ENCODE assay signal across 17 cellular contexts in the genomic region with DNA sequence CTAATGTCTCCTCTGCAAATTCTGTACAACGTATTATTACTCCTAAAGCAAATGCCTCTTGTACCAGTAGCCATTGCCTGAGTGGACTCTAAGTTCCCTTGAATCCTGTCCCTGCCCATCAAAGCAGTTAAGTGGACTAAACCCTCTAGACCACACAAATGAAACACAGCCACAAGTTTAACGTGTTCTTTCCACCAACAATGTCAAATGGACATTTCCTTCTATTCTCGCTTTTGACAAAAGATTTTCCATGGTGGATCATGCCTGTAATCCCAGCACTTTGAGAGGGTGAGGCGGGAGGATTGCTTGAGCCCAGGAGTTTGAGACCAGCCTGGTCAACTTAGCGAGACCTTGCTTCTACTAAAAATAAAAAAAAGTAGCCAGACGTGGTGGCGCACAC. TPM values are rescaled to one million over a fixed set of nuclear protein-coding genes. Genes with fewer than 3 reads are reported as not detected.
A peak's percentile ranks its signal among the peaks of the same experiment; 100 is the strongest.
DNase-seq lines count a peak whose midpoint lies in the region; ATAC-seq and TF ChIP-seq lines count a peak whose summit lies in the region.
"Had no signal": no experiment of that assay in that cellular context is flagged by ENCODE, and none has a peak within 500 bp of the region (broad histone marks: within the 10 kb centered on the region; RNA-seq: fewer than 3 reads in every experiment).

No MANE protein-coding gene starts in this region.

- CTCF ChIA-PET in activated CD4-positive, alpha-beta memory T cell treated with anti-CD3 and anti-CD28 coated beads, Interleukin-2, amount 10 ng/mL, durations not matched to agents 7 days and 5 days (lab: Charles Lee) = interaction anchor here (1.5 to 3.2 kb wide), 4 partner anchors 14 to 84 kb away, joined by 4 to 16 read pairs (median 9); partner anchors contain the start of gene CCDC88C

- TF ChIP-seq CTCF in left ventricle myocardium inferior (IDR thresholded peaks at IDR 0.05; ENCODE audit: borderline replicate concordance) (no peak), left lung (IDR thresholded peaks at IDR 0.05) (no peak), upper lobe of right lung (IDR thresholded peaks at IDR 0.05) (no peak), omental fat pad (IDR thresholded peaks at IDR 0.05) (no peak)

- H3K36me3 ChIP-seq in left ventricle myocardium inferior = no peaks in the 10 kb centered on the region
- H3K36me3 ChIP-seq in left lung = no peaks in the 10 kb centered on the region
- H3K36me3 ChIP-seq in upper lobe of right lung = no peaks in the 10 kb centered on the region
- H3K36me3 ChIP-seq: brain microvascular endothelial cell, prostate gland had no signal

- no peak for ATAC-seq in Right ventricle myocardium superior (ENCODE audit: poor library complexity)
- ATAC-seq in left lung = no peak
- no peak for ATAC-seq in upper lobe of right lung
- no peak for ATAC-seq in omental fat pad (ENCODE audit: low FRiP score)
- ATAC-seq in GM21786 (IDR thresholded peaks at IDR 0.05; ENCODE audit: unreplicated experiment) = no peak
- ATAC-seq: activated CD4-positive, CD25-positive, alpha-beta regulatory T cell treated with anti-CD3 and anti-CD28 coated beads, Interleukin-2, amount 50 U/mL, for 24 hours had no signal

- peaks cover 57% of the 10 kb centered on the region for H3K27me3 ChIP-seq in left ventricle myocardium inferior (ENCODE audit: low read depth)
- H3K27me3 ChIP-seq in left lung = no peaks in the 10 kb centered on the region
- no peaks in the 10 kb centered on the region for H3K27me3 ChIP-seq in upper lobe of right lung
- H3K27me3 ChIP-seq: brain microvascular endothelial cell had no signal

- DNase-seq in left ventricle myocardium inferior (no peak), Right ventricle myocardium superior (no peak), left lung (no peak), upper lobe of right lung (no peak), omental fat pad (ENCODE audit: low spot score) (no peak), GDM1 (lab: John Stamatoyannopoulos, UW) (no peak)
- DNase-seq in activated CD4-positive, alpha-beta memory T cell treated with anti-CD3 and anti-CD28 coated beads, Interleukin-2, amount 10 ng/mL, durations not matched to agents 7 days and 5 days = no peak
- DNase-seq: activated effector memory CD4-positive, alpha-beta T cell treated with Interleukin-2 at 50 U/mL for 16 hours; brain microvascular endothelial cell; left cardiac atrium; NCI-H1105; NCI-H2171; stimulated activated CD4-positive, alpha-beta T cell treated with anti-CD3 and anti-CD28 coated beads, Interleukin-12 subunit alpha, Interleukin-12 subunit beta, amount 100 ng/mL, for 4 hours; T-helper 1 cell had no signal

- intact Hi-C loops in left ventricle myocardium inferior (cut with micrococcal nuclease) = no loop called here
- intact Hi-C loops in Right ventricle myocardium superior (cut with DNase I) = no loop called here
- intact Hi-C loops in left lung (cut with DNase I) = no loop called here
- intact Hi-C loops in upper lobe of right lung (cut with DNase I) = no loop called here

- H3K9me3 Mint-ChIP-seq in activated CD4-positive, alpha-beta memory T cell treated with anti-CD3 and anti-CD28 coated beads, Interleukin-2, amount 10 ng/mL, durations not matched to agents 7 days and 5 days = no peaks in the 10 kb centered on the region

- H3K9me3 ChIP-seq in left ventricle myocardium inferior (replicated peaks) (no peaks in the 10 kb centered on the region), left lung (no peaks in the 10 kb centered on the region), upper lobe of right lung (no peaks in the 10 kb centered on the region)
- H3K9me3 ChIP-seq: prostate gland had no signal

- H3K4me3 Mint-ChIP-seq in activated CD4-positive, alpha-beta memory T cell treated with anti-CD3 and anti-CD28 coated beads, Interleukin-2, amount 10 ng/mL, durations not matched to agents 7 days and 5 days = no peak overlapping the region

- POLR2A ChIA-PET in activated CD4-positive, alpha-beta memory T cell treated with anti-CD3 and anti-CD28 coated beads, Interleukin-2, amount 10 ng/mL, durations not matched to agents 7 days and 5 days (lab: Charles Lee) = interaction anchor here (1.9 to 11.9 kb wide), 3 partner anchors 13 to 52 kb away, joined by 7 to 308 read pairs (median 54); partner anchors contain the start of gene CCDC88C

- H3K4me1 ChIP-seq in left ventricle myocardium inferior = peaks cover 47% of the 10 kb centered on the region
- H3K4me1 ChIP-seq in left lung = peaks cover 23 to 97% of the 10 kb centered on the region in 2 donors
- peaks cover 52% of the 10 kb centered on the region for H3K4me1 ChIP-seq in upper lobe of right lung

- peak overlapping the region; percentile 74 for H3K27ac Mint-ChIP-seq in activated CD4-positive, alpha-beta memory T cell treated with anti-CD3 and anti-CD28 coated beads, Interleukin-2, amount 10 ng/mL, durations not matched to agents 7 days and 5 days

- H3K27me3 Mint-ChIP-seq in activated CD4-positive, alpha-beta memory T cell treated with anti-CD3 and anti-CD28 coated beads, Interleukin-2, amount 10 ng/mL, durations not matched to agents 7 days and 5 days = no peaks in the 10 kb centered on the region

- peaks cover 50% of the 10 kb centered on the region for H3K36me3 Mint-ChIP-seq in activated CD4-positive, alpha-beta memory T cell treated with anti-CD3 and anti-CD28 coated beads, Interleukin-2, amount 10 ng/mL, durations not matched to agents 7 days and 5 days (ENCODE audit: low read depth)

- no peak overlapping the region for H3K4me3 ChIP-seq in left ventricle myocardium inferior
- no peak overlapping the region for H3K4me3 ChIP-seq in left lung
- no peak overlapping the region for H3K4me3 ChIP-seq in upper lobe of right lung
- H3K4me3 ChIP-seq: prostate gland had no signal

- H3K27ac ChIP-seq in left ventricle myocardium inferior (replicated peaks) (peak overlapping the region; percentile 43), left lung (peak overlapping the region; percentile 72 to 80), upper lobe of right lung (peak overlapping the region; percentile 70)
- H3K27ac ChIP-seq: brain microvascular endothelial cell had no signal

- H3K4me1 Mint-ChIP-seq in activated CD4-positive, alpha-beta memory T cell treated with anti-CD3 and anti-CD28 coated beads, Interleukin-2, amount 10 ng/mL, durations not matched to agents 7 days and 5 days = peaks cover 95% of the 10 kb centered on the region

RNA-seq across cellular contexts. Expression of gene CCDC88C, which starts 15.9 kb away (rescaled TPM):
- total RNA-seq in left ventricle myocardium inferior (2.8 TPM), Right ventricle myocardium superior (2.9 TPM), left lung (10 to 100 TPM; 31.5 to 41.8 TPM), upper lobe of right lung (34.1 TPM), omental fat pad (10 to 100 TPM in 1 of 4 donors, 1 to 10 TPM in 3; 4.5 to 36.6 (median 9.4) TPM)
- 100 to 1,000 TPM; 168 to 175 TPM for total RNA-seq in activated CD4-positive, alpha-beta memory T cell treated with anti-CD3 and anti-CD28 coated beads, Interleukin-2, amount 10 ng/mL, durations not matched to agents 7 days and 5 days
